ENCODE assay signal across 1 cellular context in genomic region chr2:182761903-182762302, GRCh38.
TF ChIP-seq lines count a peak whose summit lies in the region.

No MANE protein-coding gene starts in this region.

TF ChIP-seq in GM23338, 12 proteins besides CTCF, POLR2A, EP300 and RAD21 (continued from another document):
- TF ChIP-seq ZNF462 (CRISPR knock-in tag; IDR thresholded peaks at IDR 0.05): no peak
